In the genomic region with DNA sequence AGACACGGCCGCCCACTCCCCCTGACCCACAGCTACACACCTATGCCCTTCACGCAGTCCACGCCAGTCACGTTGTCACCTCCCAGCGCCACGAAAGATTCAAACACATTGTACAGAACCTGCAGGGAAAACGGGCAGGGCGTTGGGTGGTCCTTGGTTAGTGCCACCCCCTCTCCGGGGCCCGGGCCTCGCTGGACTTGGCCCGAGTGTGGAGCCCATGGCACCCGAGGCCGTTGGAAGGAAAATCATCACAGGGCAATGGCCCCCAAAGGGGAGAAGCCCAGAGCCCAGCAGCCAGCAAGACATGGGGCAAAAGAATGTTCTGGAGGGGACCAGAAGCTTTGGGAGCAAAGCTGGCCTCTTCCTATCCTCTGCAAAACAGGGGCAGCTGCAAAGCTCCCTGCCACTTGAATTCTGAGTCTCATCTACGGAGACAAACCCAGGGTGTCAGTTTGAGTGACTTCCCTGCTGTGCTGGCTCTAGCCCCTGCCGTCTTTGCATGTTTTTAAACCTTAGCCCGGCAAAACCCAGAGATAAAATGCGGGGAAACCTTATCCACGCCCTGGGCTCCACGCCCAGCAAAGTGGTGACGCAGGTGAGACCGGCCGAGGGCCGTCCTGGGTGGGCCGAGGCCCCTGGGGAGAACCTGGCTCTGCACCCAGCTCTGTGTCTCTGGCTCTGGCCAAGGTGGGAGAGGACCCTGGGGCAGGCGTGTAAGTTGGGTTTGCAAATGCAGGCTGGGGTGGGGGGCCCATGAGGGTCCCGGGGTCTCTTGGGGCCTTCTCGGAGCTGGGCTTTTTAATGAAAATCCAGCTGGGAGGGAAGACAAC, we compare ENCODE assay signal across 1 cellular context.
TF ChIP-seq lines count a peak whose summit lies in the region.

No MANE protein-coding gene starts in this region.

TF ChIP-seq in HCT116, 20 proteins besides CTCF, POLR2A, EP300 and RAD21:
- no peak for TF ChIP-seq EGR1 (IDR thresholded peaks at IDR 0.05; ENCODE audit: low read depth)
- no peak for TF ChIP-seq ZFX (IDR thresholded peaks at IDR 0.05)
- TF ChIP-seq, protein P1, sequence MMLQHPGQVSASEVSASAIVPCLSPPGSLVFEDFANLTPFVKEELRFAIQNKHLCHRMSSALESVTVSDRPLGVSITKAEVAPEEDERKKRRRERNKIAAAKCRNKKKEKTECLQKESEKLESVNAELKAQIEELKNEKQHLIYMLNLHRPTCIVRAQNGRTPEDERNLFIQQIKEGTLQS (IDR thresholded peaks at IDR 0.05), result no peak
- TF ChIP-seq JUND (IDR thresholded peaks at IDR 0.05), result no peak
- TF ChIP-seq EZH2phosphoT487 (IDR thresholded peaks at IDR 0.05; ENCODE audit: borderline replicate concordance), result no peak
- TF ChIP-seq YY1 (IDR thresholded peaks at IDR 0.05; ENCODE audit: extremely low read depth, insufficient replicate concordance, low read depth, low read length), result no peak
